Comparison of ENCODE assay signal across 8 cellular contexts in genomic region chr20:21096321-21097043, GRCh38. TPM values are rescaled to one million over a fixed set of nuclear protein-coding genes. Genes with fewer than 3 reads are reported as not detected.
A peak's percentile ranks its signal among the peaks of the same experiment; 100 is the strongest.
DNase-seq lines count a peak whose midpoint lies in the region; FAIRE-seq and TF ChIP-seq lines count a peak whose summit lies in the region.

No MANE protein-coding gene starts in this region.

- FAIRE-seq in GM12891 (lab: Jason Lieb, UNC) = no peak

- DNase-seq in NCI-H2227 (lab: John Stamatoyannopoulos, UW; ENCODE audit: unreplicated experiment) = peak; percentile 29
- no peak for DNase-seq in NCI-H2227 treated with DMSO at 0.1 percent for 48 hours (lab: John Stamatoyannopoulos, UW)
- peak; percentile 53 for DNase-seq in NCI-H128 (lab: John Stamatoyannopoulos, UW; ENCODE audit: unreplicated experiment)
- peak; percentile 41 for DNase-seq in amniotic epithelial cell (ENCODE audit: low read depth)
- peak; percentile 72 for DNase-seq in putamen (ENCODE audit: low spot score)
- DNase-seq in GM12891 (ENCODE audit: insufficient read length, low spot score) = no peak
- no peak for DNase-seq in activated CD4-positive, alpha-beta T cell treated with anti-CD3 and anti-CD28 coated beads, Interleukin-2, amount 50 U/mL, for 1 hour
- DNase-seq in stimulated activated naive CD4-positive, alpha-beta T cell (lab: John Stamatoyannopoulos, UW) = no peak

- TF ChIP-seq POLR2A in GM12891 (IDR thresholded peaks at IDR 0.05; ENCODE audit: low read depth, low read length) = no peak

TF ChIP-seq in GM12891, 5 proteins besides CTCF, POLR2A, EP300 and RAD21:
- no peak for TF ChIP-seq PAX5 (IDR thresholded peaks at IDR 0.05; ENCODE audit: insufficient read depth, low read length, severe bottlenecking)
- no peak for TF ChIP-seq SPI1 (IDR thresholded peaks at IDR 0.05; ENCODE audit: low read depth, low read length)
- TF ChIP-seq TAF1 (IDR thresholded peaks at IDR 0.05; ENCODE audit: low read depth, low read length) = no peak
- no peak for TF ChIP-seq POU2F2 (IDR thresholded peaks at IDR 0.05; ENCODE audit: low read depth, low read length)
- no peak for TF ChIP-seq POLR2AphosphoS5 (IDR thresholded peaks at IDR 0.05; ENCODE audit: low read depth, low read length)

RNA-seq across cellular contexts. Expression of gene LINC00237, which starts 9.7 kb away (rescaled TPM):
- not detected for polyA plus RNA-seq in GM12891 (2012; ENCODE audit: low read depth, missing spikeins)

RNA-seq across cellular contexts. Expression of gene KIZ, which starts 29.4 kb away (rescaled TPM):
- 8.5 TPM for polyA plus RNA-seq in GM12891 (2012; ENCODE audit: low read depth, missing spikeins)

Comparison
In these comparisons a context has a peak if more than half of its experiments do, and no peak if none do; other contexts are left out.
1. DNase-seq: peak in NCI-H2227 (single experiment), NCI-H128 (single experiment), amniotic epithelial cell (single experiment) and putamen (single experiment); none in NCI-H2227 treated with DMSO at 0.1 percent for 48 hours (single experiment), GM12891 (single experiment), activated CD4-positive, alpha-beta T cell treated with anti-CD3 and anti-CD28 coated beads, Interleukin-2, amount 50 U/mL, for 1 hour (single experiment) and stimulated activated naive CD4-positive, alpha-beta T cell (0 of 6).